Comparison of ENCODE assay signal across 1 cellular context in the genomic region with DNA sequence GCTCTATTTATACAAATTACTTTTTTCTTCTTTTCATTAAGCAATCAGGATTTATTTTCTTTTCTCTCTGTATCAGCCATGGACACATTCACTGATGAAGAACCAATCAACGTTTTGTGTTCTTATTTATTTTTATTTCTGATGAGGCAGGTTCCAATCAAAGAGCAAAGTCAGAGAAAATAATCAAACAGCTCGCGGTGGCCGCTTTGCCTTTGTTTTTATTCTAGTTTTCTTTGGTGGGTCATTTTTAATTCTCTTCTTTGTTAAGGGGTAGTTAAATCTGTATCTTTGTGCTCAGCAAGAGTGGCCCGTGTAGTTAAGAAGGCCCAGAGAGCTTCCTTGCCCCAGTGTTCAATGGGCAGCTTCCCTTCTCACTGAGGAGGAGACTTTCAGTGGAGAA.
TF ChIP-seq lines count a peak whose summit lies in the region.

No MANE protein-coding gene starts in this region.

TF ChIP-seq in H1, 55 proteins besides CTCF, POLR2A, EP300 and RAD21:
- TF ChIP-seq EZH2 (IDR thresholded peaks at IDR 0.05; ENCODE audit: low read depth, low read length, severe bottlenecking) (peak; percentile 61), CEBPB (IDR thresholded peaks at IDR 0.05; ENCODE audit: low read depth, low read length) (no peak), RNF2 (IDR thresholded peaks at IDR 0.05; ENCODE audit: borderline replicate concordance, low read depth, low read length, missing control alignments, poor library complexity, severe bottlenecking) (peak; percentile 64), SUZ12 (IDR thresholded peaks at IDR 0.05; ENCODE audit: low read length) (peak; percentile 13; the same call in 1 of the 2 replicates), CBX8 (IDR thresholded peaks at IDR 0.05; ENCODE audit: borderline replicate concordance, low read depth, low read length) (peak; percentile 22; the same call in 1 of the 2 replicates), NANOG (IDR thresholded peaks at IDR 0.05; ENCODE audit: insufficient read depth, low read depth, low read length, poor library complexity, severe bottlenecking) (no peak)
TF ChIP-seq in H1: peak in this region for 4.
